8 cellular contexts compared by ENCODE assay signal in the genomic region with DNA sequence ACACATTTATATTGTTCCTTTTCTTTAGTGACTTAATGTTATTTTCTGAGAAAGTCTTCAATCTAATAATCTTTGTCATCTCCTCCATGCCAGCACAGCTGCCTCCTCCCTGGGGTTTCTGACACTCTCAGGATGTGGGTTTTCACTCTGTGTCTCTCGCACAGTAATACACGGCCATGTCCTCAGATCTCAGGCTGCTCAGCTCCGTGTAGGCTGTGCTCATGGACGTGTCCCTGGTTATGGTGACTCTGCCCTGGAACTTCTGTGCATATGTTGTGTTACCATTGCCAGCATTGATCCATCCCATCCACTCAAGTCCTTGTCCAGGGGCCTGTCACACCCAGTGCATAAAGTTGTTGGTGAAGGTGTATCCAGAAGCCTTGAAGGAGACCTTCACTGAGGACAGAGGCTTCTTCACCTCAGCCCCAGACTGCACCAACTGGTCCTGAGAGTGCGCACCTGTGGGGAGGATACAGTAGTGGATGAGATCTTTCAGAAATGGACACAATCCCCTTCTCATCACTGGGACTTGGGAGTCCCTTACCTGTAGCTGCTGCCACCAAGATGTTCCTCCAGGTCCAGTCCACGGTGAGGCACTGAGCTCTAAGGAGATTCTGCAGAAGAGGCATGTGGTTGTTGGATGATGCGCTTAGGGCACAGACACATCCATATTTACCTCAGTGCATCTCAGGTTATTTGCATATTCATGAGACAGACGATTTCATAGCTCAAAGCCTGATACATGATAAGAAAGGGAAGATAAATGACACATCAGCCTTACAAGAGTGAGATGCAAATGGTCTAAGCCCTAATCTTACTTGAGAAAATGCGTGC.
A peak's percentile ranks its signal among the peaks of the same experiment; 100 is the strongest.
DNase-seq lines count a peak whose midpoint lies in the region; ATAC-seq and TF ChIP-seq lines count a peak whose summit lies in the region.
"Not testable (repeated sequence)": the region's sequence is repeated elsewhere in the genome, so short reads cannot be mapped to it uniquely, and the experiment has no call there.

No MANE protein-coding gene starts in this region.

- not testable (repeated sequence) for H3K4me1 ChIP-seq in DND-41 (ENCODE audit: insufficient read depth, low read length); naive thymus-derived CD4-positive, alpha-beta T cell (ENCODE audit: control insufficient read depth in 2 of 2, insufficient read depth in 2 of 2, low read length in 2 of 2)

- intact Hi-C loops in activated CD8-positive, alpha-beta T cell treated with anti-CD3 and anti-CD28 coated beads for 36 hours (cut with micrococcal nuclease); naive thymus-derived CD4-positive, alpha-beta T cell (cut with micrococcal nuclease): not testable (repeated sequence)

- H3K36me3 ChIP-seq in DND-41 (ENCODE audit: insufficient read depth, low read length); naive thymus-derived CD4-positive, alpha-beta T cell (ENCODE audit: control insufficient read depth in 2 of 3, insufficient read depth in 3 of 3, low read length in 3 of 3): not testable (repeated sequence)

- DNase-seq in DND-41; activated CD8-positive, alpha-beta T cell treated with anti-CD3 and anti-CD28 coated beads for 36 hours; activated naive CD8-positive, alpha-beta T cell treated with anti-CD3 and anti-CD28 coated beads, Interleukin-2, amount 50 U/mL, for 24 hours; stimulated activated naive CD8-positive, alpha-beta T cell treated with anti-CD3 and anti-CD28 coated beads, Interleukin-15, amount 100 ng/mL, for 72 hours: not testable (repeated sequence)
- peak; percentile 4 to 23 for DNase-seq in activated CD4-positive, alpha-beta T cell treated with anti-CD3 and anti-CD28 coated beads for 4 hours
- DNase-seq in activated T-cell treated with anti-CD3 and anti-CD28 coated beads, Interleukin-2, amount 50 U/mL, for 48 hours, result peak; percentile 19 to 28
- DNase-seq in naive thymus-derived CD4-positive, alpha-beta T cell, result peak in 3 of 9 donors; percentile 31 to 35 (median 33)
- DNase-seq in stimulated activated CD4-positive, alpha-beta T cell treated with anti-CD3 and anti-CD28 coated beads, Interleukin-1b, Interleukin-23, amount 100 ng/mL, for 48 hours, result peak; percentile 62

- H3K36me3 Mint-ChIP-seq in activated CD8-positive, alpha-beta T cell treated with anti-CD3 and anti-CD28 coated beads for 36 hours (ENCODE audit: low read depth); activated naive CD8-positive, alpha-beta T cell treated with anti-CD3 and anti-CD28 coated beads, Interleukin-2, amount 50 U/mL, for 24 hours (ENCODE audit: low read depth); naive thymus-derived CD4-positive, alpha-beta T cell: not testable (repeated sequence)

- H3K9me3 Mint-ChIP-seq in activated CD8-positive, alpha-beta T cell treated with anti-CD3 and anti-CD28 coated beads for 36 hours; activated naive CD8-positive, alpha-beta T cell treated with anti-CD3 and anti-CD28 coated beads, Interleukin-2, amount 50 U/mL, for 24 hours; naive thymus-derived CD4-positive, alpha-beta T cell; stimulated activated naive CD8-positive, alpha-beta T cell treated with anti-CD3 and anti-CD28 coated beads, Interleukin-15, amount 100 ng/mL, for 72 hours: not testable (repeated sequence)

- H3K9ac ChIP-seq in DND-41 (ENCODE audit: low read depth, low read length), result not testable (repeated sequence)

- H3K9me3 ChIP-seq in DND-41 (ENCODE audit: insufficient read depth, low read length, severe bottlenecking); naive thymus-derived CD4-positive, alpha-beta T cell (ENCODE audit: control insufficient read depth in 2 of 3, low read length in 3 of 3): not testable (repeated sequence)

- CTCF ChIA-PET in activated CD8-positive, alpha-beta T cell treated with anti-CD3 and anti-CD28 coated beads for 36 hours (lab: Charles Lee); naive thymus-derived CD4-positive, alpha-beta T cell (lab: Charles Lee): not testable (repeated sequence)

- POLR2A ChIA-PET in activated CD8-positive, alpha-beta T cell treated with anti-CD3 and anti-CD28 coated beads for 36 hours (lab: Charles Lee); naive thymus-derived CD4-positive, alpha-beta T cell (lab: Charles Lee): not testable (repeated sequence)

- H3K4me1 Mint-ChIP-seq in activated CD8-positive, alpha-beta T cell treated with anti-CD3 and anti-CD28 coated beads for 36 hours (ENCODE audit: low read depth); activated naive CD8-positive, alpha-beta T cell treated with anti-CD3 and anti-CD28 coated beads, Interleukin-2, amount 50 U/mL, for 24 hours; naive thymus-derived CD4-positive, alpha-beta T cell; stimulated activated naive CD8-positive, alpha-beta T cell treated with anti-CD3 and anti-CD28 coated beads, Interleukin-15, amount 100 ng/mL, for 72 hours: not testable (repeated sequence)

- TF ChIP-seq CTCF in DND-41 (IDR thresholded peaks at IDR 0.05; ENCODE audit: borderline replicate concordance, extremely low read depth, low read length, poor library complexity, severe bottlenecking); activated CD8-positive, alpha-beta T cell treated with anti-CD3 and anti-CD28 coated beads for 36 hours (IDR thresholded peaks at IDR 0.05): not testable (repeated sequence)

- not testable (repeated sequence) for H3K27me3 Mint-ChIP-seq in activated CD8-positive, alpha-beta T cell treated with anti-CD3 and anti-CD28 coated beads for 36 hours; activated naive CD8-positive, alpha-beta T cell treated with anti-CD3 and anti-CD28 coated beads, Interleukin-2, amount 50 U/mL, for 24 hours; naive thymus-derived CD4-positive, alpha-beta T cell; stimulated activated naive CD8-positive, alpha-beta T cell treated with anti-CD3 and anti-CD28 coated beads, Interleukin-15, amount 100 ng/mL, for 72 hours

- H3K27me3 ChIP-seq in DND-41 (ENCODE audit: insufficient read depth, low read length, poor library complexity); naive thymus-derived CD4-positive, alpha-beta T cell (ENCODE audit: control insufficient read depth in 2 of 2, insufficient read depth in 2 of 2, low read length in 2 of 2): not testable (repeated sequence)

- H3K79me2 ChIP-seq in DND-41 (ENCODE audit: insufficient read depth, low read length), result not testable (repeated sequence)

- not testable (repeated sequence) for H2AFZ ChIP-seq in DND-41 (ENCODE audit: low read depth, low read length)

- H4K20me1 ChIP-seq in DND-41 (ENCODE audit: insufficient read depth, low read length), result not testable (repeated sequence)

- H3K4me3 Mint-ChIP-seq in activated CD8-positive, alpha-beta T cell treated with anti-CD3 and anti-CD28 coated beads for 36 hours; activated naive CD8-positive, alpha-beta T cell treated with anti-CD3 and anti-CD28 coated beads, Interleukin-2, amount 50 U/mL, for 24 hours; naive thymus-derived CD4-positive, alpha-beta T cell; stimulated activated naive CD8-positive, alpha-beta T cell treated with anti-CD3 and anti-CD28 coated beads, Interleukin-15, amount 100 ng/mL, for 72 hours: not testable (repeated sequence)

- H3K27ac ChIP-seq in DND-41 (ENCODE audit: low read length), result peak overlapping the region; percentile 63
- H3K27ac ChIP-seq in naive thymus-derived CD4-positive, alpha-beta T cell (ENCODE audit: low read depth, low read length), result not testable (repeated sequence)

- H3K27ac Mint-ChIP-seq in activated CD8-positive, alpha-beta T cell treated with anti-CD3 and anti-CD28 coated beads for 36 hours; activated naive CD8-positive, alpha-beta T cell treated with anti-CD3 and anti-CD28 coated beads, Interleukin-2, amount 50 U/mL, for 24 hours; stimulated activated naive CD8-positive, alpha-beta T cell treated with anti-CD3 and anti-CD28 coated beads, Interleukin-15, amount 100 ng/mL, for 72 hours: not testable (repeated sequence)
- H3K27ac Mint-ChIP-seq in naive thymus-derived CD4-positive, alpha-beta T cell, result peak overlapping the region in 1 of 9 donors; percentile 62

- H3K4me2 ChIP-seq in DND-41 (ENCODE audit: insufficient read depth, low read length), result not testable (repeated sequence)

- not testable (repeated sequence) for H3K4me3 ChIP-seq in DND-41 (ENCODE audit: low read depth in 1 of 2, low read length in 2 of 2); naive thymus-derived CD4-positive, alpha-beta T cell (ENCODE audit: low read length)

- ATAC-seq in DND-41 (ENCODE audit: insufficient read depth, low read depth), result peak; percentile 89
- ATAC-seq in activated CD8-positive, alpha-beta T cell treated with anti-CD3 and anti-CD28 coated beads for 36 hours, result peak; percentile 71
- ATAC-seq in activated naive CD8-positive, alpha-beta T cell treated with anti-CD3 and anti-CD28 coated beads, Interleukin-2, amount 50 U/mL, for 24 hours, result peak; percentile 80
- ATAC-seq in naive thymus-derived CD4-positive, alpha-beta T cell, result peak; percentile 88
- ATAC-seq in stimulated activated naive CD8-positive, alpha-beta T cell treated with anti-CD3 and anti-CD28 coated beads, Interleukin-15, amount 100 ng/mL, for 72 hours, result peak; percentile 83
